ENCODE assay signal across 8 cellular contexts in the genomic region with DNA sequence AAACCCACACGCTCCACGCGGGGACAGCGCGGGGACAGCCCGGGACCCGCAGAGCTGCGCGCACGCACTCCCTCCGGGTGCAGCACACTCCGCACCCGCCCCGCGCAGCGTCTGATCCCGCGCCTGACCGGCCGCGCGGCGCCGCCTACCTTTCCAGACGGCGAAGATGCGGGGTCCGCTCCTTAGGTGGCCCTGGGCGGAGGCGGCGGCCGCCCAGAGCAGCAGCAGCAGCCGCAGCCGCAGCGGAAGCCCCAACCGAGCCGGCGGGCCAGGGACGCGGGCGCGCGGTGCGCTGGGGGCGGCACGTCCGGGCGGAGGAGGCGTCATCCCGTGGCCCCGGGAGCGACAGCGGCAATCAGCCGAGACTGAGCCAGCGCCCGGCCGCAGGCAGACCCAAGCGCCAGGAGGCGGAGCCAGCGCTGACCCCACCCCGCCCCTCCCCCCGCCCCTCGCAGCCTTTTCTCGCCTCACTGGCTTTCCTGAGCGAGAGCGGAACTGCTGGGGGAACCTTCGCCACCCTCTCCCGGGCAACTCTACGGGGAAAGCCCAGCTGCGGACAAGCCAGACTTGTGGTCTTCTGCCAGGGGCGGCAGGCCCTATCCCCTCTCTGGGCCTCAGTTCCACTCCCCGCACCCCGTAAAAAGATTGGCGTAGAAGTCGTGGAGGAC. TPM values are rescaled to one million over a fixed set of nuclear protein-coding genes. Genes with fewer than 3 reads are reported as not detected.
DNase-seq lines count a peak whose midpoint lies in the region; ATAC-seq and TF ChIP-seq lines count a peak whose summit lies in the region.

A gene with protein sequence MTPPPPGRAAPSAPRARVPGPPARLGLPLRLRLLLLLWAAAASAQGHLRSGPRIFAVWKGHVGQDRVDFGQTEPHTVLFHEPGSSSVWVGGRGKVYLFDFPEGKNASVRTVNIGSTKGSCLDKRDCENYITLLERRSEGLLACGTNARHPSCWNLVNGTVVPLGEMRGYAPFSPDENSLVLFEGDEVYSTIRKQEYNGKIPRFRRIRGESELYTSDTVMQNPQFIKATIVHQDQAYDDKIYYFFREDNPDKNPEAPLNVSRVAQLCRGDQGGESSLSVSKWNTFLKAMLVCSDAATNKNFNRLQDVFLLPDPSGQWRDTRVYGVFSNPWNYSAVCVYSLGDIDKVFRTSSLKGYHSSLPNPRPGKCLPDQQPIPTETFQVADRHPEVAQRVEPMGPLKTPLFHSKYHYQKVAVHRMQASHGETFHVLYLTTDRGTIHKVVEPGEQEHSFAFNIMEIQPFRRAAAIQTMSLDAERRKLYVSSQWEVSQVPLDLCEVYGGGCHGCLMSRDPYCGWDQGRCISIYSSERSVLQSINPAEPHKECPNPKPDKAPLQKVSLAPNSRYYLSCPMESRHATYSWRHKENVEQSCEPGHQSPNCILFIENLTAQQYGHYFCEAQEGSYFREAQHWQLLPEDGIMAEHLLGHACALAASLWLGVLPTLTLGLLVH (minus strand): TSS at position 367 of the 668 bp plus-strand sequence. CDS start 40 bp downstream, at position 327.

- H3K4me1 Mint-ChIP-seq in activated naive CD4-positive, alpha-beta T cell treated with anti-CD3 and anti-CD28 coated beads, Interleukin-2, amount 10 ng/mL, durations not matched to agents 7 days and 5 days = peaks cover 43% of the 10 kb centered on the region

- H3K9me3 ChIP-seq in SK-N-MC (ENCODE audit: low read depth, low read length) = no peaks in the 10 kb centered on the region
- no peaks in the 10 kb centered on the region for H3K9me3 ChIP-seq in testis

- no peak within 1 kb of the TSS for H3K9ac ChIP-seq in SK-N-MC (ENCODE audit: insufficient read length)

- peak; percentile 24 for DNase-seq in DMS114 treated with DMSO at 0.1 percent for 48 hours (lab: John Stamatoyannopoulos, UW; ENCODE audit: unreplicated experiment)
- peak; percentile 71 for DNase-seq in Jurkat, Clone E6-1 (ENCODE audit: low read depth, low spot score)
- no peak for DNase-seq in SK-N-MC (ENCODE audit: low read depth, low spot score)
- peak; percentile 88 for DNase-seq in activated naive CD4-positive, alpha-beta T cell treated with anti-CD3 and anti-CD28 coated beads, Interleukin-2, amount 10 ng/mL, durations not matched to agents 7 days and 5 days
- peak; percentile 93 for DNase-seq in glomerular visceral epithelial cell (ENCODE audit: extremely low spot score)
- DNase-seq in omental fat pad (ENCODE audit: low spot score) = no peak
- DNase-seq in testis = peak; percentile 88

- TF ChIP-seq CTCF in omental fat pad (IDR thresholded peaks at IDR 0.05) = no peak
- no peak for TF ChIP-seq CTCF in testis (IDR thresholded peaks at IDR 0.05)

- ATAC-seq in GM21390 (IDR thresholded peaks at IDR 0.05; ENCODE audit: unreplicated experiment) (peak; percentile 64), omental fat pad (ENCODE audit: low FRiP score) (peak; percentile 76)

- peak within 1 kb of the TSS; percentile 74 for H3K4me3 Mint-ChIP-seq in activated naive CD4-positive, alpha-beta T cell treated with anti-CD3 and anti-CD28 coated beads, Interleukin-2, amount 10 ng/mL, durations not matched to agents 7 days and 5 days

- peaks cover 22% of the 10 kb centered on the region for H3K27me3 Mint-ChIP-seq in activated naive CD4-positive, alpha-beta T cell treated with anti-CD3 and anti-CD28 coated beads, Interleukin-2, amount 10 ng/mL, durations not matched to agents 7 days and 5 days

- H3K36me3 ChIP-seq in SK-N-MC (ENCODE audit: insufficient read depth, low read length) = no peaks in the 10 kb centered on the region
- no peaks in the 10 kb centered on the region for H3K36me3 ChIP-seq in testis (ENCODE audit: low read depth, missing control alignments)

- intact Hi-C loops in testis (cut with DNase I; ENCODE audit: low total_unique reads) = no loop called here

- no peaks in the 10 kb centered on the region for H3K9me3 Mint-ChIP-seq in activated naive CD4-positive, alpha-beta T cell treated with anti-CD3 and anti-CD28 coated beads, Interleukin-2, amount 10 ng/mL, durations not matched to agents 7 days and 5 days

- no peak within 1 kb of the TSS for H3K27ac ChIP-seq in SK-N-MC
- H3K27ac ChIP-seq in testis = peak within 1 kb of the TSS; percentile 79 to 89

- H3K4me3 ChIP-seq in Jurkat, Clone E6-1 (ENCODE audit: low read length) = peak within 1 kb of the TSS; percentile 66
- H3K4me3 ChIP-seq in SK-N-MC (peak within 1 kb of the TSS; percentile 75), testis (peak within 1 kb of the TSS; percentile 78 to 92)

- 0 to 1% methylated on average over 17 to 49 of the region's 75 CpGs for WGBS in testis, 2 donors

- CTCF ChIA-PET in activated naive CD4-positive, alpha-beta T cell treated with anti-CD3 and anti-CD28 coated beads, Interleukin-2, amount 10 ng/mL, durations not matched to agents 7 days and 5 days (lab: Charles Lee) = interaction anchor here (0.8 to 17.9 kb wide), 3 partner anchors 50 to 198 kb away, joined by 3 to 307 read pairs (median 145); no protein-coding TSS in a partner anchor

- no peaks in the 10 kb centered on the region for H3K36me3 Mint-ChIP-seq in activated naive CD4-positive, alpha-beta T cell treated with anti-CD3 and anti-CD28 coated beads, Interleukin-2, amount 10 ng/mL, durations not matched to agents 7 days and 5 days

- peak; percentile 76 for TF ChIP-seq POLR2A in testis (IDR thresholded peaks at IDR 0.05)

- peak within 1 kb of the TSS; percentile 60 for H3K27ac Mint-ChIP-seq in activated naive CD4-positive, alpha-beta T cell treated with anti-CD3 and anti-CD28 coated beads, Interleukin-2, amount 10 ng/mL, durations not matched to agents 7 days and 5 days

- no peaks in the 10 kb centered on the region for H3K27me3 ChIP-seq in testis

- H3K4me1 ChIP-seq in testis = peaks cover 45% of the 10 kb centered on the region

RNA-seq across cellular contexts. Expression of the gene that starts here (rescaled TPM):
- polyA plus RNA-seq in Jurkat, Clone E6-1 (2012; ENCODE audit: insufficient read depth, insufficient read length) = 7.7 TPM
- total RNA-seq in omental fat pad (1 to 10 TPM; 1.2 to 7.6 (median 3.4) TPM), testis (100 to 1,000 TPM; 217 to 220 TPM)
- polyA plus RNA-seq in testis (ENCODE audit: insufficient read depth, low read depth, low replicate concordance) = 80.7 TPM

Comparison
In these comparisons a context has a peak if more than half of its experiments do, and no peak if none do; other contexts are left out.
1. RNA of the gene that starts here (total RNA-seq): 217 to 220 TPM in testis; 1.2 to 7.6 TPM in omental fat pad; every median in the first group is over 10 times any median in the second.
2. DNase-seq: peak in DMS114 treated with DMSO at 0.1 percent for 48 hours (single experiment), Jurkat, Clone E6-1 (single experiment), activated naive CD4-positive, alpha-beta T cell treated with anti-CD3 and anti-CD28 coated beads, Interleukin-2, amount 10 ng/mL, durations not matched to agents 7 days and 5 days (single experiment), glomerular visceral epithelial cell (single experiment) and testis (single experiment); none in SK-N-MC (single experiment) and omental fat pad (single experiment).
3. Peak in every context shown above with its lines, with median percentiles within 50 percentile points of each other: H3K4me3 ChIP-seq.